In the genomic region with DNA sequence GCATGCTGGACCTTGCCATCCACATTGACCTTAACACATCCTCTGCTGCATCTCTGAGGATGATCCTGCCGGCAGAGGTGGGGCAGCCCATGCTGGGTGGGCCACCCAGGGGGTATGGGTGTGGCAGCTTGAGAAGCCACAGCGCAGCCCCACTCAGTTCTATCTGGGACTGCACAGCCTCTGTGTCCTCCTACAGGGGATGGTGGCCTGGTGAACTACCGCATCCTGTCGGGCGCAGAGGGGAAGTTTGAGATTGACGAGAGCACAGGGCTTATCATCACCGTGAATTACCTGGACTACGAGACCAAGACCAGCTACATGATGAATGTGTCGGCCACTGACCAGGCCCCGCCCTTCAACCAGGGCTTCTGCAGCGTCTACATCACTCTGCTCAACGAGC, we compare ENCODE assay signal across 33 cellular contexts. TPM values are rescaled to one million over a fixed set of nuclear protein-coding genes. Genes with fewer than 3 reads are reported as not detected.
DNase-seq lines count a peak whose midpoint lies in the region; ATAC-seq and TF ChIP-seq lines count a peak whose summit lies in the region.
"Had no signal": no experiment of that assay in that cellular context is flagged by ENCODE, and none has a peak within 500 bp of the region (broad histone marks: within the 10 kb centered on the region; RNA-seq: fewer than 3 reads in every experiment).

No MANE protein-coding gene starts in this region.

- H3K9me3 ChIP-seq in CD4-positive, CD25-positive, alpha-beta regulatory T cell (ENCODE audit: control insufficient read depth in 2 of 2, low read length in 2 of 2) = no peaks in the 10 kb centered on the region
- H3K9me3 ChIP-seq in CD8-positive, alpha-beta memory T cell (ENCODE audit: low read length) = no peaks in the 10 kb centered on the region
- H3K9me3 ChIP-seq in neutrophil = no peaks in the 10 kb centered on the region
- H3K9me3 ChIP-seq: HAP-1, heart right ventricle, ovary, Peyer's patch, vagina had no signal

- DNase-seq in CD4-positive, CD25-positive, alpha-beta regulatory T cell = peak in 1 of 3 donors; percentile 52
- DNase-seq in CD8-positive, alpha-beta memory T cell = peak in 3 of 5 donors; percentile 32 to 64 (median 34)
- no peak for DNase-seq in activated naive CD8-positive, alpha-beta T cell treated with anti-CD3 and anti-CD28 coated beads, Interleukin-2, amount 50 U/mL, for 24 hours
- no peak for DNase-seq in NCI-H526 treated with DMSO at 0.1 percent for 48 hours (lab: John Stamatoyannopoulos, UW)
- DNase-seq in foreskin fibroblast = no peak
- DNase-seq: activated CD4-positive, alpha-beta T cell treated with anti-CD3 and anti-CD28 coated beads for 4 hours; Calu3; cerebellar nuclear complex; DMS79 treated with DMSO at 0.1 percent for 48 hours; GDM1; heart right ventricle; KG1; kidney glomerular epithelial cell; NCI-H1092 treated with DMSO at 0.1 percent for 48 hours; NCI-H1694 treated with DMSO at 0.1 percent for 48 hours; NCI-H446; NCI-H774; ovary; Peyer's patch; SHP77; stimulated activated naive B cell treated with anti-CD40 and anti-IgM and Interleukin-4, amounts not matched to agents 10 μg/mL and 1 μg/mL and 100 μg/mL, for 72 hours had no signal

- no peaks in the 10 kb centered on the region for H3K36me3 Mint-ChIP-seq in CD4-positive, CD25-positive, alpha-beta regulatory T cell
- H3K36me3 Mint-ChIP-seq in CD8-positive, alpha-beta memory T cell = no peaks in the 10 kb centered on the region
- peaks cover 4% of the 10 kb centered on the region for H3K36me3 Mint-ChIP-seq in activated naive CD8-positive, alpha-beta T cell treated with anti-CD3 and anti-CD28 coated beads, Interleukin-2, amount 50 U/mL, for 24 hours (ENCODE audit: low read depth)
- H3K36me3 Mint-ChIP-seq: mesothelial cell of epicardium; stimulated activated naive B cell treated with anti-CD40 and anti-IgM and Interleukin-4, amounts not matched to agents 10 μg/mL and 1 μg/mL and 100 μg/mL, for 72 hours had no signal

- POLR2A ChIA-PET in CD8-positive, alpha-beta memory T cell (lab: Charles Lee) = interaction anchor here (1.1 to 3.5 kb wide), 4 partner anchors 11 to 40 kb away, joined by 3 to 14 read pairs (median 8); no protein-coding TSS in a partner anchor

- no peaks in the 10 kb centered on the region for H3K9me3 Mint-ChIP-seq in CD4-positive, CD25-positive, alpha-beta regulatory T cell
- H3K9me3 Mint-ChIP-seq in CD8-positive, alpha-beta memory T cell = no peaks in the 10 kb centered on the region
- no peaks in the 10 kb centered on the region for H3K9me3 Mint-ChIP-seq in activated naive CD8-positive, alpha-beta T cell treated with anti-CD3 and anti-CD28 coated beads, Interleukin-2, amount 50 U/mL, for 24 hours
- H3K9me3 Mint-ChIP-seq: mesothelial cell of epicardium; nephron; stimulated activated naive B cell treated with anti-CD40 and anti-IgM and Interleukin-4, amounts not matched to agents 10 μg/mL and 1 μg/mL and 100 μg/mL, for 72 hours had no signal

- no peak for ATAC-seq in CD4-positive, CD25-positive, alpha-beta regulatory T cell (ENCODE audit: low read depth in 2 of 2)
- no peak for ATAC-seq in activated naive CD8-positive, alpha-beta T cell treated with anti-CD3 and anti-CD28 coated beads, Interleukin-2, amount 50 U/mL, for 24 hours
- ATAC-seq in GM19397 (IDR thresholded peaks at IDR 0.05; ENCODE audit: unreplicated experiment) = no peak
- ATAC-seq: heart right ventricle; stimulated activated naive B cell treated with anti-CD40 and anti-IgM and Interleukin-4, amounts not matched to agents 10 μg/mL and 1 μg/mL and 100 μg/mL, for 72 hours had no signal

- no peak overlapping the region for H3K4me3 ChIP-seq in CD4-positive, CD25-positive, alpha-beta regulatory T cell (ENCODE audit: low read depth, low read length)
- no peak overlapping the region for H3K4me3 ChIP-seq in CD8-positive, alpha-beta memory T cell (ENCODE audit: low read length)
- H3K4me3 ChIP-seq in neutrophil (ENCODE audit: low read depth in 1 of 2, low read length in 1 of 2) (no peak overlapping the region), foreskin fibroblast (ENCODE audit: low read depth in 1 of 2, low read length in 2 of 2) (no peak overlapping the region)
- H3K4me3 ChIP-seq: HAP-1, heart right ventricle, ovary, Peyer's patch, vagina had no signal

- peak overlapping the region in 2 of 3 donors; percentile 52 to 86 for H3K27ac Mint-ChIP-seq in CD4-positive, CD25-positive, alpha-beta regulatory T cell
- peak overlapping the region; percentile 61 to 97 (median 86) for H3K27ac Mint-ChIP-seq in CD8-positive, alpha-beta memory T cell
- H3K27ac Mint-ChIP-seq in activated naive CD8-positive, alpha-beta T cell treated with anti-CD3 and anti-CD28 coated beads, Interleukin-2, amount 50 U/mL, for 24 hours = peak overlapping the region; percentile 94
- H3K27ac Mint-ChIP-seq: mesothelial cell of epicardium; nephron; stimulated activated naive B cell treated with anti-CD40 and anti-IgM and Interleukin-4, amounts not matched to agents 10 μg/mL and 1 μg/mL and 100 μg/mL, for 72 hours had no signal

- TF ChIP-seq CTCF in neutrophil (IDR thresholded peaks at IDR 0.05) (no peak), foreskin fibroblast (IDR thresholded peaks at IDR 0.05; ENCODE audit: low read depth, low read length) (no peak)

- no peaks in the 10 kb centered on the region for H3K36me3 ChIP-seq in CD4-positive, CD25-positive, alpha-beta regulatory T cell (ENCODE audit: control insufficient read depth, insufficient read depth, low read length)
- no peaks in the 10 kb centered on the region for H3K36me3 ChIP-seq in CD8-positive, alpha-beta memory T cell (ENCODE audit: insufficient read depth, low read length)
- H3K36me3 ChIP-seq in neutrophil = peaks cover 8% of the 10 kb centered on the region
- H3K36me3 ChIP-seq: HAP-1, heart right ventricle, ovary, Peyer's patch, vagina had no signal

- H3K4me1 ChIP-seq in CD4-positive, CD25-positive, alpha-beta regulatory T cell (ENCODE audit: control insufficient read depth, insufficient read depth, low read length, poor library complexity, severe bottlenecking) = peaks cover 99% of the 10 kb centered on the region
- peaks cover 97% of the 10 kb centered on the region for H3K4me1 ChIP-seq in CD8-positive, alpha-beta memory T cell (ENCODE audit: insufficient read depth, low read length)
- peaks cover 98 to 100% of the 10 kb centered on the region in 2 experiments for H3K4me1 ChIP-seq in neutrophil (ENCODE audit: control insufficient read depth in 1 of 2, insufficient read depth in 1 of 2, low read depth in 1 of 2, low read length in 1 of 2)
- H3K4me1 ChIP-seq: HAP-1 had no signal

- H3K4me3 Mint-ChIP-seq in CD4-positive, CD25-positive, alpha-beta regulatory T cell = peak overlapping the region in 2 of 4 donors; percentile 35 to 69
- peak overlapping the region in 6 of 7 donors; percentile 41 to 74 (median 58) for H3K4me3 Mint-ChIP-seq in CD8-positive, alpha-beta memory T cell
- H3K4me3 Mint-ChIP-seq in activated naive CD8-positive, alpha-beta T cell treated with anti-CD3 and anti-CD28 coated beads, Interleukin-2, amount 50 U/mL, for 24 hours = peak overlapping the region; percentile 60
- H3K4me3 Mint-ChIP-seq: mesothelial cell of epicardium; nephron; stimulated activated naive B cell treated with anti-CD40 and anti-IgM and Interleukin-4, amounts not matched to agents 10 μg/mL and 1 μg/mL and 100 μg/mL, for 72 hours had no signal

- H3K4me1 Mint-ChIP-seq in CD4-positive, CD25-positive, alpha-beta regulatory T cell = peaks cover 11 to 99% (median 55%) of the 10 kb centered on the region in 4 donors
- H3K4me1 Mint-ChIP-seq in CD8-positive, alpha-beta memory T cell = peaks cover 84 to 99% (median 97%) of the 10 kb centered on the region in 3 donors
- H3K4me1 Mint-ChIP-seq in activated naive CD8-positive, alpha-beta T cell treated with anti-CD3 and anti-CD28 coated beads, Interleukin-2, amount 50 U/mL, for 24 hours = peaks cover 96% of the 10 kb centered on the region

- H3K27me3 ChIP-seq in CD4-positive, CD25-positive, alpha-beta regulatory T cell (ENCODE audit: control insufficient read depth, insufficient read depth, low read length) = no peaks in the 10 kb centered on the region
- H3K27me3 ChIP-seq in CD8-positive, alpha-beta memory T cell (ENCODE audit: insufficient read depth, low read length, poor library complexity, severe bottlenecking) = no peaks in the 10 kb centered on the region
- H3K27me3 ChIP-seq in neutrophil = no peaks in the 10 kb centered on the region
- H3K27me3 ChIP-seq: heart right ventricle, ovary, Peyer's patch, vagina had no signal

- H3K27ac ChIP-seq in CD4-positive, CD25-positive, alpha-beta regulatory T cell (ENCODE audit: insufficient read depth, low read length, poor library complexity, severe bottlenecking) = no peak overlapping the region
- no peak overlapping the region for H3K27ac ChIP-seq in CD8-positive, alpha-beta memory T cell (ENCODE audit: low read depth, low read length)
- H3K27ac ChIP-seq in neutrophil = peak overlapping the region; percentile 100
- H3K27ac ChIP-seq: heart right ventricle, HL-60, ovary, vagina had no signal

- CTCF ChIA-PET in CD8-positive, alpha-beta memory T cell (lab: Charles Lee) = interaction anchor here (1.3 to 12.3 kb wide), 11 partner anchors 13 to 80 kb away, joined by 3 to 152 read pairs (median 7); a partner anchor contains a TSS

- H3K27me3 Mint-ChIP-seq in CD4-positive, CD25-positive, alpha-beta regulatory T cell = no peaks in the 10 kb centered on the region
- H3K27me3 Mint-ChIP-seq in CD8-positive, alpha-beta memory T cell = peaks cover 0 to 2% of the 10 kb centered on the region in 2 donors
- no peaks in the 10 kb centered on the region for H3K27me3 Mint-ChIP-seq in activated naive CD8-positive, alpha-beta T cell treated with anti-CD3 and anti-CD28 coated beads, Interleukin-2, amount 50 U/mL, for 24 hours
- H3K27me3 Mint-ChIP-seq: stimulated activated naive B cell treated with anti-CD40 and anti-IgM and Interleukin-4, amounts not matched to agents 10 μg/mL and 1 μg/mL and 100 μg/mL, for 72 hours had no signal

RNA-seq across cellular contexts. Expression of a gene that starts 12.2 kb away (rescaled TPM):
- total RNA-seq in CD4-positive, CD25-positive, alpha-beta regulatory T cell = 0.52 TPM
- polyA plus RNA-seq in CD4-positive, CD25-positive, alpha-beta regulatory T cell = under 1 TPM in 2 of 4 donors, not detected in 2; 0.05 to 0.20 TPM
- total RNA-seq in CD8-positive, alpha-beta memory T cell = under 1 TPM; 0.04 to 0.11 TPM
- 0.23 TPM for polyA plus RNA-seq in CD8-positive, alpha-beta memory T cell
- total RNA-seq: Calu3, dermis microvascular lymphatic vessel endothelial cell, frontal cortex, MCF 10A, renal cortical epithelial cell had no signal
- polyA plus RNA-seq: AG04450 had no signal

RNA-seq across cellular contexts. Expression of a gene that starts 41.5 kb away (rescaled TPM):
- 167 TPM for total RNA-seq in CD4-positive, CD25-positive, alpha-beta regulatory T cell
- polyA plus RNA-seq in CD4-positive, CD25-positive, alpha-beta regulatory T cell = 100 to 1,000 TPM; 226 to 339 (median 294) TPM
- 10 to 100 TPM; 59.6 to 61.4 TPM for total RNA-seq in CD8-positive, alpha-beta memory T cell
- 349 TPM for polyA plus RNA-seq in CD8-positive, alpha-beta memory T cell

Comparison
In these comparisons a context has a peak if more than half of its experiments do, and no peak if none do; other contexts are left out.
1. DNase-seq: peak in CD8-positive, alpha-beta memory T cell (3 of 5); none in activated naive CD8-positive, alpha-beta T cell treated with anti-CD3 and anti-CD28 coated beads, Interleukin-2, amount 50 U/mL, for 24 hours (single experiment), NCI-H526 treated with DMSO at 0.1 percent for 48 hours (single experiment) and foreskin fibroblast (0 of 2).
2. Peak in every context shown above with its lines, with median percentiles within 50 percentile points of each other: H3K27ac Mint-ChIP-seq.